8 cellular contexts compared by ENCODE assay signal in genomic region chr1:181424786-181425403, GRCh38. TPM values are rescaled to one million over a fixed set of nuclear protein-coding genes. Genes with fewer than 3 reads are reported as not detected.
DNase-seq lines count a peak whose midpoint lies in the region; TF ChIP-seq lines count a peak whose summit lies in the region.

No MANE protein-coding gene starts in this region.

- no peaks in the 10 kb centered on the region for H3K4me1 Mint-ChIP-seq in HFFc6 (ENCODE audit: low read depth)

- H3K36me3 Mint-ChIP-seq in HFFc6 (ENCODE audit: low read depth): no peaks in the 10 kb centered on the region

- peaks cover 16% of the 10 kb centered on the region for H3K27me3 Mint-ChIP-seq in HFFc6 (ENCODE audit: insufficient read depth)

- H3K27ac Mint-ChIP-seq in HFFc6: no peak overlapping the region

- peak; percentile 100 for TF ChIP-seq CTCF in HFFc6 (IDR thresholded peaks at IDR 0.05)

- DNase-seq in D341Med (ENCODE audit: low spot score) (peak; percentile 86), HFFc6 (peak; percentile 52), NCI-H2227 (lab: John Stamatoyannopoulos, UW; ENCODE audit: unreplicated experiment) (peak; percentile 96), kidney glomerular epithelial cell (lab: John Stamatoyannopoulos, UW) (peak; percentile 75), mesenteric fat pad (ENCODE audit: low spot score) (no peak)
- peak; percentile 53 for DNase-seq in activated CD4-positive, CD25-positive, alpha-beta regulatory T cell treated with anti-CD3 and anti-CD28 coated beads, Interleukin-2, amount 50 U/mL, for 16 hours (ENCODE audit: low read depth, low spot score)
- peak; percentile 67 for DNase-seq in central memory CD4-positive, alpha-beta T cell
- DNase-seq in stimulated activated CD4-positive, alpha-beta T cell treated with anti-CD3 and anti-CD28 coated beads, Interleukin-4, amount 100 ng/mL, for 1 hour: peak; percentile 78

- peak overlapping the region; percentile 25; the same call in 1 of the 2 replicates for H3K4me3 Mint-ChIP-seq in HFFc6

- no peaks in the 10 kb centered on the region for H3K9me3 Mint-ChIP-seq in HFFc6

RNA-seq across cellular contexts. Expression of gene CACNA1E, which starts 58.4 kb away (rescaled TPM):
- not detected for total RNA-seq in HFFc6 (2021; fragmentation: NEBNext Ultra II Directional; extraction: Animal tissue kit (Norgen Biotek cat#: 25700))
- 0.45 TPM for total RNA-seq in mesenteric fat pad
